In the genomic region with DNA sequence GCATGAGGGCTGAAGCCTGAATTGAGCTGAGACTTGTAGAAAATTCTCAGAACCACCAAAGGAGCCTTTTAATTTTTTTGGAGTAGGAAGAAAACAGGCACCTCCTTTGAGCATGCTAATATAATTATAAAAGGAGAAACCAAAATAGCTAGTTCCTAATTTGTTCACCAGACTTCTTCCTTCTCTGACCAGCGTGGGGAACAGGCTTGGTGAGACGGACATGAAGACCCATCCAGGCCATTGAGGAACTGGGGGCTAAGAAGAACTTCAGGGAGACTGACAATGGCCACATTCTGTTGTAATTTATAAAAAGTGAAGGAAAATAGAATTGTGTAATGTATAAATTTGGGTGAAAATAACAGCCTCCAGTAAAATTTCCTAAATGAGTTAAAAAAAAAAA, we compare ENCODE assay signal across 18 cellular contexts.
"Had no signal": no experiment of that assay in that cellular context is flagged by ENCODE, and none has a peak within 500 bp of the region (broad histone marks: within the 10 kb centered on the region; RNA-seq: fewer than 3 reads in every experiment).

No MANE protein-coding gene starts in this region.

- H3K36me3 Mint-ChIP-seq: brain had no signal

- ATAC-seq: activated CD8-positive, alpha-beta memory T cell treated with anti-CD3 and anti-CD28 coated beads, Interleukin-2, amount 10 ng/mL, durations not matched to agents 7 days and 5 days; foreskin keratinocyte had no signal

- H3K4me3 Mint-ChIP-seq: activated B cell treated with CpG ODN at 0.5 μM for 24 hours; activated CD4-positive, alpha-beta memory T cell treated with anti-CD3 and anti-CD28 coated beads, Interleukin-2, amount 10 ng/mL, durations not matched to agents 7 days and 5 days; activated CD8-positive, alpha-beta memory T cell treated with anti-CD3 and anti-CD28 coated beads, Interleukin-2, amount 10 ng/mL, durations not matched to agents 7 days and 5 days; activated naive CD8-positive, alpha-beta T cell treated with anti-CD3 and anti-CD28 coated beads for 36 hours; brain; nephron progenitor cell had no signal

- H3K27ac Mint-ChIP-seq: activated B cell treated with CpG ODN at 0.5 μM for 24 hours; activated CD4-positive, alpha-beta memory T cell treated with anti-CD3 and anti-CD28 coated beads, Interleukin-2, amount 10 ng/mL, durations not matched to agents 7 days and 5 days; activated CD8-positive, alpha-beta memory T cell treated with anti-CD3 and anti-CD28 coated beads, Interleukin-2, amount 10 ng/mL, durations not matched to agents 7 days and 5 days; activated naive CD8-positive, alpha-beta T cell treated with anti-CD3 and anti-CD28 coated beads for 36 hours; brain; nephron progenitor cell had no signal

- DNase-seq: activated B cell treated with CpG ODN at 0.5 μM for 24 hours; activated CD4-positive, alpha-beta memory T cell treated with anti-CD3 and anti-CD28 coated beads, Interleukin-2, amount 10 ng/mL, durations not matched to agents 7 days and 5 days; activated CD4-positive, alpha-beta T cell treated with anti-CD3 and anti-CD28 coated beads for 48 hours; activated CD8-positive, alpha-beta memory T cell treated with anti-CD3 and anti-CD28 coated beads, Interleukin-2, amount 10 ng/mL, durations not matched to agents 7 days and 5 days; activated naive CD8-positive, alpha-beta T cell treated with anti-CD3 and anti-CD28 coated beads for 36 hours; caudate nucleus; colonic mucosa; foreskin keratinocyte; mesenchymal stem cell; nephron progenitor cell; nucleus accumbens; retina; stimulated activated CD4-positive, alpha-beta T cell treated with anti-CD3 and anti-CD28 coated beads, Interleukin-12 subunit alpha, Interleukin-12 subunit beta, amount 100 ng/mL, for 4 hours; stimulated activated CD4-positive, alpha-beta T cell treated with anti-CD3 and anti-CD28 coated beads, Interleukin-1b, Interleukin-23, amount 100 ng/mL, for 48 hours; stimulated activated CD8-positive, alpha-beta memory T cell treated with anti-CD3 and anti-CD28 coated beads, Interleukin-4, amount 100 ng/mL, for 48 hours; substantia nigra had no signal

- H3K9me3 Mint-ChIP-seq: activated B cell treated with CpG ODN at 0.5 μM for 24 hours; activated CD4-positive, alpha-beta memory T cell treated with anti-CD3 and anti-CD28 coated beads, Interleukin-2, amount 10 ng/mL, durations not matched to agents 7 days and 5 days; activated naive CD8-positive, alpha-beta T cell treated with anti-CD3 and anti-CD28 coated beads for 36 hours; activated T-helper 2 cell treated with anti-CD3 and anti-CD28 coated beads, Interferon-gamma antibody, Interleukin-2, Interleukin-4, amounts not matched to agents 10 μg/mL and 5 μg/mL and 100 μg/mL, durations not matched to agents 14 hours and 24 hours and 36 hours; nephron progenitor cell had no signal

- H3K27me3 Mint-ChIP-seq: brain had no signal
